In genomic region chr6:139371421-139372253, GRCh38 we compare ENCODE assay signal across 8 cellular contexts. TPM values are rescaled to one million over a fixed set of nuclear protein-coding genes. Genes with fewer than 3 reads are reported as not detected.
DNase-seq lines count a peak whose midpoint lies in the region; ATAC-seq and TF ChIP-seq lines count a peak whose summit lies in the region.

No MANE protein-coding gene starts in this region.

- intact Hi-C loops in Right ventricle myocardium inferior (cut with DNase I) (loop anchor here (5.0 to 10.0 kb wide), 7 partner anchors 79 to 1793 kb away; partner anchors contain the start of gene TXLNB), ascending aorta (cut with DNase I) (loop anchor here (2.0 to 10.0 kb wide), 9 partner anchors 391 to 1613 kb away; no protein-coding TSS in a partner anchor), lower lobe of right lung (cut with DNase I) (loop anchor here (10.0 kb wide), 2 partner anchors 163 to 383 kb away; no protein-coding TSS in a partner anchor), uterus (cut with DNase I; ENCODE audit: low total_unique reads) (loop anchor here (10.0 kb wide), 1 partner anchor 223 kb away; no protein-coding TSS in a partner anchor), mucosa of descending colon (cut with DNase I, micrococcal nuclease) (loop anchor here (10.0 kb wide), 4 partner anchors 163 to 613 kb away; no protein-coding TSS in a partner anchor)

- H3K27ac ChIP-seq in cardiac muscle cell (peak overlapping the region; percentile 97), ascending aorta (peak overlapping the region; percentile 92 to 93), lower lobe of right lung (peak overlapping the region; percentile 99), uterus (peak overlapping the region; percentile 95 to 99)

- peak overlapping the region; percentile 99 for H3K4me3 ChIP-seq in cardiac muscle cell
- H3K4me3 ChIP-seq in ascending aorta = peak overlapping the region; percentile 69 to 75
- peak overlapping the region; percentile 93 for H3K4me3 ChIP-seq in lower lobe of right lung
- H3K4me3 ChIP-seq in uterus = peak overlapping the region; percentile 80 to 89
- H3K4me3 ChIP-seq in mucosa of descending colon = no peak overlapping the region

- H3K36me3 ChIP-seq in cardiac muscle cell (peaks cover 25% of the 10 kb centered on the region), ascending aorta (peaks cover 0 to 14% of the 10 kb centered on the region in 2 donors), lower lobe of right lung (peaks cover 22% of the 10 kb centered on the region), uterus (no peaks in the 10 kb centered on the region), mucosa of descending colon (ENCODE audit: low read depth) (no peaks in the 10 kb centered on the region)

- H3K9me3 ChIP-seq in cardiac muscle cell (ENCODE audit: low read depth) (no peaks in the 10 kb centered on the region), ascending aorta (no peaks in the 10 kb centered on the region), lower lobe of right lung (no peaks in the 10 kb centered on the region), uterus (no peaks in the 10 kb centered on the region), mucosa of descending colon (no peaks in the 10 kb centered on the region)

- H3K27me3 ChIP-seq in cardiac muscle cell (no peaks in the 10 kb centered on the region), ascending aorta (no peaks in the 10 kb centered on the region), lower lobe of right lung (ENCODE audit: low read depth) (no peaks in the 10 kb centered on the region), uterus (no peaks in the 10 kb centered on the region)

- no peak for TF ChIP-seq CTCF in cardiac muscle cell (IDR thresholded peaks at IDR 0.05; ENCODE audit: low read depth, low read length)
- TF ChIP-seq CTCF in ascending aorta (IDR thresholded peaks at IDR 0.05) = no peak
- no peak for TF ChIP-seq CTCF in lower lobe of right lung (IDR thresholded peaks at IDR 0.05)
- TF ChIP-seq CTCF in uterus (IDR thresholded peaks at IDR 0.05) = no peak
- TF ChIP-seq CTCF in mucosa of descending colon (IDR thresholded peaks at IDR 0.05) = no peak

- TF ChIP-seq POLR2A in uterus (IDR thresholded peaks at IDR 0.05) = no peak

- DNase-seq in cardiac muscle cell (ENCODE audit: low read depth in 1 of 2, low spot score in 1 of 2) (peak in 1 of 2 donors; percentile 30), Right ventricle myocardium inferior (ENCODE audit: missing footprints) (no peak), ascending aorta (ENCODE audit: low spot score in 2 of 2) (no peak), lower lobe of right lung (no peak), uterus (no peak), mucosa of descending colon (no peak)
- no peak for DNase-seq in activated CD4-positive, alpha-beta T cell treated with anti-CD3 and anti-CD28 coated beads, Interleukin-2, amount 50 U/mL, for 1 hour
- no peak for DNase-seq in stimulated activated CD4-positive, alpha-beta T cell treated with anti-CD3 and anti-CD28 coated beads, Interleukin-4, amount 100 ng/mL, for 24 hours

- H3K4me1 ChIP-seq in cardiac muscle cell (ENCODE audit: low read depth) (peaks cover 45% of the 10 kb centered on the region), ascending aorta (peaks cover 0 to 26% of the 10 kb centered on the region in 2 donors), lower lobe of right lung (peaks cover 44% of the 10 kb centered on the region), uterus (peaks cover 0 to 4% of the 10 kb centered on the region in 2 donors), mucosa of descending colon (ENCODE audit: low read depth) (peaks cover 25% of the 10 kb centered on the region)

- ATAC-seq in Right ventricle myocardium inferior (no peak), lower lobe of right lung (no peak), mucosa of descending colon (no peak)

RNA-seq across cellular contexts. Expression of gene CITED2, which starts 2.8 kb away (rescaled TPM):
- total RNA-seq in cardiac muscle cell (334 and 513 TPM in 2 replicates), Right ventricle myocardium inferior (143 TPM), ascending aorta (147 TPM), lower lobe of right lung (275 TPM), uterus (100 to 1,000 TPM in 3 of 4 donors, 10 to 100 TPM in 1; 53.4 to 260 (median 159) TPM), mucosa of descending colon (100 to 1,000 TPM in 1 of 3 donors, 10 to 100 TPM in 2; 73.9 to 103 (median 88.1) TPM)
- polyA plus RNA-seq in cardiac muscle cell = 34.9 and 76.6 TPM in 2 replicates
